8 cellular contexts compared by ENCODE assay signal in the genomic region with DNA sequence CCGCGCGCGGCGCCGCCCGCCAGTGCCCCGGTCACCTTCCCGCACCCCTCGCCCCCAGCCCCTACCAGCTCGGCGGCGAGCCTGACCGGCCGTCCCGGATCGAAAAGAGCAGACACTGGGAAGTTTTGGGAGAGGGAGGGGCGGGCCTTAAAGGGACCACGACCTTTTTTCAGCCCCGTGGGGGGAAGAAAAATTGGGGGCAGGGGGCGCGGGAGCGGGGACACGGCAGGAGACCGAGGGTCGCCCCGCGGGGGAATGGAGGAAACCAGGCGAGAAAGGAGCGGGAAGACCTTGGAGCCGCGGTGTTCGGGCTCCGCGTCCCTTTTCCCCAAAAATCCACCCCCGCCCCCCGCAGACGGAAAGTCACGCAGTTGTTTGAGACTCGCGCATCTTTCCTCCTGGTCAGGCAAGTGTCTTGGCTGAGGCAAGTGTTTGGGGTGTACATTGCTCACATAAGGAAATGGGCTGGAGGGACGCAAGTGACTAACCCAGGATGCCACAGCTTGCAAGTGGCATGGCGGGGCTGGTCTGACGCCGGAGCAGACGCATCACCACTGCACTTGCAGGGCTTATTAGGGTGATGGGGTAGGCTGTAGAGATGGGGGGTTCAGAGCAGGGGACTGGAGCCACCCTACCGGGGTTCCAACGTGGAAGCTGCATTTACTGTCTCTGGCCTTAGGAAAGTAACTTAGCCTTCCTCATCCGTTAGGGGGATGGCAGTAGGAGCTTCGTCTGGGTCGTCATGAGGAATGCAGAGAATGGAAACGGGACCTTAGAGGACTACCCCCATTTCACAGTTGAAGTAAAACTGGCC. TPM values are rescaled to one million over a fixed set of nuclear protein-coding genes. Genes with fewer than 3 reads are reported as not detected.
DNase-seq lines count a peak whose midpoint lies in the region; ATAC-seq and TF ChIP-seq lines count a peak whose summit lies in the region.

No MANE protein-coding gene starts in this region.

- peak overlapping the region; percentile 93 for H3K27ac ChIP-seq in RWPE2 (ENCODE audit: poor library complexity, severe bottlenecking)
- H3K27ac ChIP-seq in gastroesophageal sphincter: peak overlapping the region; percentile 98 to 100 (median 100)
- peak overlapping the region; percentile 100 for H3K27ac ChIP-seq in neutrophil
- H3K27ac ChIP-seq in urinary bladder (ENCODE audit: low read depth): peak overlapping the region; percentile 97

- H3K36me3 ChIP-seq in RWPE2 (ENCODE audit: low read depth): peaks cover 17% of the 10 kb centered on the region
- H3K36me3 ChIP-seq in gastroesophageal sphincter: peaks cover 0 to 6% of the 10 kb centered on the region in 2 donors
- peaks cover 6% of the 10 kb centered on the region for H3K36me3 ChIP-seq in neutrophil
- no peaks in the 10 kb centered on the region for H3K36me3 ChIP-seq in urinary bladder (ENCODE audit: insufficient read depth)

- peaks cover 12% of the 10 kb centered on the region for H3K4me1 ChIP-seq in RWPE2 (ENCODE audit: insufficient read depth, poor library complexity, severe bottlenecking)
- H3K4me1 ChIP-seq in gastroesophageal sphincter: peaks cover 0 to 36% (median 18%) of the 10 kb centered on the region in 3 donors
- H3K4me1 ChIP-seq in neutrophil (ENCODE audit: control insufficient read depth in 1 of 2, insufficient read depth in 1 of 2, low read depth in 1 of 2, low read length in 1 of 2): peaks cover 34% of the 10 kb centered on the region in 2 experiments
- H3K4me1 ChIP-seq in urinary bladder (ENCODE audit: insufficient read depth): no peaks in the 10 kb centered on the region

- peak overlapping the region; percentile 86 for H3K4me3 ChIP-seq in RWPE2 (ENCODE audit: severe bottlenecking)
- H3K4me3 ChIP-seq in gastroesophageal sphincter: peak overlapping the region; percentile 87 to 89
- H3K4me3 ChIP-seq in neutrophil (ENCODE audit: low read depth in 1 of 2, low read length in 1 of 2): peak overlapping the region; percentile 80 to 90
- peak overlapping the region; percentile 86 for H3K4me3 ChIP-seq in urinary bladder (ENCODE audit: low read depth, low read length)

- H3K27ac Mint-ChIP-seq in activated naive CD4-positive, alpha-beta T cell treated with anti-CD3 and anti-CD28 coated beads for 36 hours: peak overlapping the region; percentile 89

- no peak for ATAC-seq in activated CD4-positive, CD25-positive, alpha-beta regulatory T cell treated with anti-CD3 and anti-CD28 coated beads, Interleukin-2, amount 50 U/mL, for 24 hours
- ATAC-seq in RWPE2 (ENCODE audit: low read depth) (no peak), gastroesophageal sphincter (no peak), HG03460 (IDR thresholded peaks at IDR 0.05; ENCODE audit: unreplicated experiment) (no peak)

- 1% methylated on average over 23 of the region's 52 CpGs; no CpG with 5 or more reads in 1 of the 2 donors for WGBS in gastroesophageal sphincter (ENCODE audit: low coverage in 1 of 2), 2 donors
- WGBS in urinary bladder: under 1% methylated on average over 52 of the region's 52 CpGs

- H3K27me3 ChIP-seq in RWPE2 (ENCODE audit: insufficient read depth, poor library complexity, severe bottlenecking) (no peaks in the 10 kb centered on the region), gastroesophageal sphincter (no peaks in the 10 kb centered on the region), neutrophil (peaks cover 17% of the 10 kb centered on the region)

- peak; percentile 12 to 15 for TF ChIP-seq POLR2A in gastroesophageal sphincter (IDR thresholded peaks at IDR 0.05)

- no peaks in the 10 kb centered on the region for H3K27me3 Mint-ChIP-seq in activated naive CD4-positive, alpha-beta T cell treated with anti-CD3 and anti-CD28 coated beads for 36 hours (ENCODE audit: low read depth)

- H3K4me1 Mint-ChIP-seq in activated naive CD4-positive, alpha-beta T cell treated with anti-CD3 and anti-CD28 coated beads for 36 hours (ENCODE audit: low read depth): peaks cover 37% of the 10 kb centered on the region

- CTCF ChIA-PET in activated naive CD4-positive, alpha-beta T cell treated with anti-CD3 and anti-CD28 coated beads for 36 hours (lab: Charles Lee): interaction anchor here (1.0 to 2.4 kb wide), 5 partner anchors 11 to 35 kb away, joined by 3 to 13 read pairs (median 5); no protein-coding TSS in a partner anchor

- H3K4me3 Mint-ChIP-seq in activated naive CD4-positive, alpha-beta T cell treated with anti-CD3 and anti-CD28 coated beads for 36 hours: peak overlapping the region; percentile 84

- TF ChIP-seq EP300 in gastroesophageal sphincter (IDR thresholded peaks at IDR 0.05): no peak

- peaks cover 22% of the 10 kb centered on the region for H3K36me3 Mint-ChIP-seq in activated naive CD4-positive, alpha-beta T cell treated with anti-CD3 and anti-CD28 coated beads for 36 hours (ENCODE audit: low read depth)

- peaks cover 2% of the 10 kb centered on the region for H3K9me3 Mint-ChIP-seq in activated naive CD4-positive, alpha-beta T cell treated with anti-CD3 and anti-CD28 coated beads for 36 hours

- intact Hi-C loops in activated naive CD4-positive, alpha-beta T cell treated with anti-CD3 and anti-CD28 coated beads for 36 hours (cut with micrococcal nuclease): loop anchor here (5.0 to 10.0 kb wide), 3 partner anchors 478 to 590 kb away; partner anchors contain the start of genes GMFG, PSMD8 and SPINT2

- TF ChIP-seq CTCF in RWPE2 (IDR thresholded peaks at IDR 0.05; ENCODE audit: poor library complexity, severe bottlenecking): no peak
- no peak for TF ChIP-seq CTCF in gastroesophageal sphincter (IDR thresholded peaks at IDR 0.05)
- no peak for TF ChIP-seq CTCF in neutrophil (IDR thresholded peaks at IDR 0.05)

- peak in 3 of 4 experiments; percentile 21 to 33 (median 28) for DNase-seq in activated CD4-positive, CD25-positive, alpha-beta regulatory T cell (lab: John Stamatoyannopoulos, UW)
- no peak for DNase-seq in RWPE2 (ENCODE audit: low spot score)
- DNase-seq in activated naive CD4-positive, alpha-beta T cell treated with anti-CD3 and anti-CD28 coated beads for 36 hours: peak; percentile 80

- H3K9me3 ChIP-seq in RWPE2 (ENCODE audit: severe bottlenecking) (no peaks in the 10 kb centered on the region), gastroesophageal sphincter (no peaks in the 10 kb centered on the region), neutrophil (no peaks in the 10 kb centered on the region)

RNA-seq across cellular contexts. Expression of gene HNRNPL, which starts 2.7 kb away (rescaled TPM):
- 100 to 1,000 TPM; 777 to 829 TPM for total RNA-seq in activated naive CD4-positive, alpha-beta T cell treated with anti-CD3 and anti-CD28 coated beads for 36 hours
- 100 to 1,000 TPM; 173 to 180 (median 174) TPM for total RNA-seq in gastroesophageal sphincter
- 193 TPM for total RNA-seq in urinary bladder
- 184 TPM for polyA plus RNA-seq in urinary bladder

RNA-seq across cellular contexts. Expression of gene ECH1, which starts 20.8 kb away (rescaled TPM):
- total RNA-seq in activated naive CD4-positive, alpha-beta T cell treated with anti-CD3 and anti-CD28 coated beads for 36 hours: 100 to 1,000 TPM; 137 to 145 TPM
- total RNA-seq in gastroesophageal sphincter (100 to 1,000 TPM in 2 of 4 donors, 10 to 100 TPM in 2; 88.3 to 162 (median 110) TPM), urinary bladder (27.2 TPM)
- 267 TPM for polyA plus RNA-seq in urinary bladder

RNA-seq across cellular contexts. Expression of gene RINL, which starts 25.6 kb away (rescaled TPM):
- 100 to 1,000 TPM; 107 to 117 TPM for total RNA-seq in activated naive CD4-positive, alpha-beta T cell treated with anti-CD3 and anti-CD28 coated beads for 36 hours
- 1 to 10 TPM; 1.2 to 8.2 (median 4.1) TPM for total RNA-seq in gastroesophageal sphincter
- 3.3 TPM for total RNA-seq in urinary bladder
- 6.7 TPM for polyA plus RNA-seq in urinary bladder

RNA-seq across cellular contexts. Expression of gene LGALS4, which starts 39.7 kb away (rescaled TPM):
- total RNA-seq in activated naive CD4-positive, alpha-beta T cell treated with anti-CD3 and anti-CD28 coated beads for 36 hours: not detected
- total RNA-seq in gastroesophageal sphincter: 1 to 10 TPM in 2 of 4 donors, under 1 TPM in 1, not detected in 1; 0.27 to 1.6 (median 1.1) TPM
- total RNA-seq in urinary bladder: 1.7 TPM
- polyA plus RNA-seq in urinary bladder: 2.2 TPM

RNA-seq across cellular contexts. Expression of gene SIRT2, which starts 47.0 kb away (rescaled TPM):
- 10 to 100 TPM; 18.2 to 19.6 TPM for total RNA-seq in activated naive CD4-positive, alpha-beta T cell treated with anti-CD3 and anti-CD28 coated beads for 36 hours
- 100 to 1,000 TPM in 1 of 4 donors, 10 to 100 TPM in 3; 73.9 to 106 (median 80.5) TPM for total RNA-seq in gastroesophageal sphincter
- total RNA-seq in urinary bladder: 39.8 TPM
- 67.6 TPM for polyA plus RNA-seq in urinary bladder

Comparison
In these comparisons a context has a peak if more than half of its experiments do, and no peak if none do; other contexts are left out.
1. RNA of gene RINL, which starts 25.6 kb away (total RNA-seq): 107 to 117 TPM in activated naive CD4-positive, alpha-beta T cell treated with anti-CD3 and anti-CD28 coated beads for 36 hours; 1.2 to 8.2 TPM in gastroesophageal sphincter and 3.3 TPM in urinary bladder (single experiment); every median in the first group is over 10 times any median in the second.
2. Peak in every context shown above with its lines, with median percentiles within 50 percentile points of each other: H3K27ac ChIP-seq and H3K4me3 ChIP-seq.